ENCODE assay signal across 8 cellular contexts in the genomic region with DNA sequence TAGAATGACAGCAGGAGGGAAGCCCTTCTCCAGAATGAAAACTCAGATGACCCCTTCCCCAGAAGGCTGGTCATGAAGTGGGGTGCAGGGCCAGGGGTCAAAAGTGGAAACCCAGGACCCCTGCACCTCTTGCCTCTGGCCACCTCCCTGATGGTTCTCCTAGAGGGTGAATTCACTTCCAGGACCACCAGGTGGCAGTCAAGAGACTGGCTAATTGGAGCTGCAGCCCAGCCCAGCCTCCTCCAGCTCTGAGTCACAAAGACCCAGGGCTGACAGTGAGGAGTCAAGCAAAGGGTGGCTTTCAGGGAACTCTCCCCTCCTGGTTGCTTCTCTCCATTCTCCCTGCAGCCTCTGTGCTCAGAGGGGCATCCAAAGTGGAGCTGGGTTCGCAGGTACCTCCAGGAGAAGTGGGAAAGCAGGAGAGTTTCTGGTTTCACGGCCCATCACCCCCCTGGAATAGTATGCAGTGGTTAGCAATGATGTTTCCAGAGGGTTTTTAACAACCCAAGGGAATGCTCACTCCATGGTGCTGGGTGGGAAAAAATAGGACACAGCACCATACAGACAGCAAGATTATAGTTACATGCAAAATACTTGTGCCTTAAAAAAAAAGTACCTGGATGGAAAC. TPM values are rescaled to one million over a fixed set of nuclear protein-coding genes. Genes with fewer than 3 reads are reported as not detected.
DNase-seq lines count a peak whose midpoint lies in the region; ATAC-seq and TF ChIP-seq lines count a peak whose summit lies in the region.

No MANE protein-coding gene starts in this region.

- DNase-seq in COLO668 (lab: John Stamatoyannopoulos, UW; ENCODE audit: unreplicated experiment) (peak; percentile 88), NCI-H510A treated with DMSO at 0.1 percent for 48 hours (lab: John Stamatoyannopoulos, UW) (peak; percentile 49), dermis blood vessel endothelial cell (peak; percentile 92), lower leg skin (ENCODE audit: low spot score in 2 of 2) (peak; percentile 80 to 96)
- DNase-seq in activated CD4-positive, alpha-beta T cell treated with anti-CD3 and anti-CD28 coated beads, Interleukin-2, amount 50 U/mL, for 1 hour: peak; percentile 64
- peak; percentile 35 to 56 (median 37) for DNase-seq in stimulated activated CD4-positive, alpha-beta T cell treated with anti-CD3 and anti-CD28 coated beads, TNF-alpha, amount 100 ng/mL, for 1 hour (ENCODE audit: low read depth in 3 of 3, low spot score in 1 of 3)

- WGBS in lower leg skin, 2 donors: 70 to 78% methylated on average over 2 of the region's 2 CpGs

- H3K4me3 ChIP-seq in lower leg skin (ENCODE audit: low read depth, poor library complexity, severe bottlenecking): no peak overlapping the region

- peak in 1 of 3 donors; percentile 72 for TF ChIP-seq CTCF in lower leg skin (IDR thresholded peaks at IDR 0.05)

- ATAC-seq in HG02610 (IDR thresholded peaks at IDR 0.05; ENCODE audit: unreplicated experiment) (peak; percentile 71), GM18519 (IDR thresholded peaks at IDR 0.05; ENCODE audit: low FRiP score, unreplicated experiment) (no peak)

- TF ChIP-seq POLR2A in lower leg skin (IDR thresholded peaks at IDR 0.05): no peak

- intact Hi-C loops in lower leg skin (cut with DNase I; ENCODE audit: low total_unique reads): loop anchor here (10.0 kb wide), 1 partner anchor 190 kb away; no protein-coding TSS in a partner anchor

RNA-seq across cellular contexts. Expression of a gene that starts 6.1 kb away (rescaled TPM):
- total RNA-seq in dermis blood vessel endothelial cell (35.1 and 42.3 TPM in 2 replicates), lower leg skin (1 to 10 TPM in 2 of 4 donors, under 1 TPM in 2; 0.57 to 3.1 (median 1.7) TPM)

RNA-seq across cellular contexts. Expression of a gene that starts 51.5 kb away (rescaled TPM):
- total RNA-seq in dermis blood vessel endothelial cell: not detected in 2 replicates
- 10 to 100 TPM; 29.8 to 97.0 (median 47.3) TPM for total RNA-seq in lower leg skin

Comparison
In these comparisons a context has a peak if more than half of its experiments do, and no peak if none do; other contexts are left out.
1. DNase-seq: peak in every context shown above with its lines; median percentile 92 in dermis blood vessel endothelial cell; 88 in COLO668; 88 in lower leg skin; 64 in activated CD4-positive, alpha-beta T cell treated with anti-CD3 and anti-CD28 coated beads, Interleukin-2, amount 50 U/mL, for 1 hour; 49 in NCI-H510A treated with DMSO at 0.1 percent for 48 hours; 37 in stimulated activated CD4-positive, alpha-beta T cell treated with anti-CD3 and anti-CD28 coated beads, TNF-alpha, amount 100 ng/mL, for 1 hour.
2. RNA of a gene that starts 51.5 kb away (total RNA-seq): 29.8 to 97.0 TPM in lower leg skin; not detected in dermis blood vessel endothelial cell; every median in the first group is over 10 times any median in the second.